In genomic region chr3:97692406-97692805, GRCh38 we compare ENCODE assay signal across 22 cellular contexts.
DNase-seq lines count a peak whose midpoint lies in the region; TF ChIP-seq lines count a peak whose summit lies in the region.
"Had no signal": no experiment of that assay in that cellular context is flagged by ENCODE, and none has a peak within 500 bp of the region (broad histone marks: within the 10 kb centered on the region; RNA-seq: fewer than 3 reads in every experiment).

No MANE protein-coding gene starts in this region.

- H3K27me3 ChIP-seq in mammary epithelial cell (ENCODE audit: insufficient read depth, low read length) (peaks cover 2% of the 10 kb centered on the region), breast epithelium (no peaks in the 10 kb centered on the region), parathyroid adenoma (ENCODE audit: control insufficient read depth, insufficient read depth, low read length) (no peaks in the 10 kb centered on the region)
- H3K27me3 ChIP-seq: BLaER1 treated with 17β-estradiol and CSF1 and Interleukin-3, amounts not matched to agents 10 nM and 100 nM had no signal

- TF ChIP-seq CTCF in mammary epithelial cell (conservative IDR thresholded peaks at IDR 0.05 in 1 of 2, IDR thresholded peaks at IDR 0.05 in 1 of 2; ENCODE audit: extremely low read depth in 1 of 2, insufficient read depth in 1 of 2, low read depth in 1 of 2, low read length in 2 of 2) (no peak), breast epithelium (IDR thresholded peaks at IDR 0.05) (no peak), parathyroid adenoma (IDR thresholded peaks at IDR 0.05) (no peak)

- no peaks in the 10 kb centered on the region for H3K4me1 ChIP-seq in mammary epithelial cell (ENCODE audit: insufficient read depth, low read length)
- H3K4me1 ChIP-seq in breast epithelium = no peaks in the 10 kb centered on the region
- H3K4me1 ChIP-seq in parathyroid adenoma = no peaks in the 10 kb centered on the region
- H3K4me1 ChIP-seq: A549, Caco-2 had no signal

- DNase-seq in mammary epithelial cell (no peak), breast epithelium (ENCODE audit: low spot score in 2 of 2) (no peak), HEK293T (ENCODE audit: extremely low spot score) (no peak), left kidney (ENCODE audit: low read depth, low spot score) (peak; percentile 30), DMS114 treated with DMSO at 0.1 percent for 48 hours (lab: John Stamatoyannopoulos, UW; ENCODE audit: unreplicated experiment) (no peak), erythroblast (lab: John Stamatoyannopoulos, UW) (no peak)
- no peak for DNase-seq in activated naive CD4-positive, alpha-beta T cell (lab: John Stamatoyannopoulos, UW)
- DNase-seq: AML-193; Caco-2; Calu3; CD4-positive, alpha-beta T cell; CD8-positive, alpha-beta T cell; DMS153; DND-41; EL; GDM1 had no signal

- no peak overlapping the region for H3K4me2 ChIP-seq in mammary epithelial cell (ENCODE audit: insufficient read depth, low read depth, low read length)
- H3K4me2 ChIP-seq in parathyroid adenoma (ENCODE audit: low read length) = no peak overlapping the region
- H3K4me2 ChIP-seq: A549 had no signal

- H3K79me2 ChIP-seq in mammary epithelial cell (ENCODE audit: insufficient read depth, low read length) (no peaks in the 10 kb centered on the region), parathyroid adenoma (no peaks in the 10 kb centered on the region)

- POLR2A ChIA-PET in HEK293T (lab: Yijun Ruan, JAX) = no interaction called here

- dilution Hi-C loops in mammary epithelial cell (cut with HindIII; ENCODE audit: low sequenced_read_pairs) = no loop called here

- H3K9me3 ChIP-seq in mammary epithelial cell (replicated peaks; ENCODE audit: insufficient read depth, low read length) (no peaks in the 10 kb centered on the region), breast epithelium (no peaks in the 10 kb centered on the region), parathyroid adenoma (ENCODE audit: control insufficient read depth, low read length) (no peaks in the 10 kb centered on the region)
- H3K9me3 ChIP-seq: A549; BLaER1 treated with 17β-estradiol and CSF1 and Interleukin-3, amounts not matched to agents 10 nM and 100 nM; Caco-2 had no signal

- TF ChIP-seq POLR2A in breast epithelium (IDR thresholded peaks at IDR 0.05) = no peak
- no peak for TF ChIP-seq POLR2A in erythroblast (IDR thresholded peaks at IDR 0.05; ENCODE audit: low read length)

- CTCF ChIA-PET in mammary epithelial cell (lab: Charles Lee; ENCODE audit: low non-redundant PET) (no interaction called here), HEK293T (lab: Yijun Ruan, JAX) (no interaction called here)

- H3K9ac ChIP-seq in mammary epithelial cell (ENCODE audit: insufficient read depth, low read length) (peak overlapping the region; percentile 5), parathyroid adenoma (no peak overlapping the region)
- H3K9ac ChIP-seq: BLaER1 treated with 17β-estradiol and CSF1 and Interleukin-3, amounts not matched to agents 10 nM and 100 nM had no signal

- no peak overlapping the region for H3K4me3 ChIP-seq in mammary epithelial cell (replicated peaks in 1 of 3; ENCODE audit: insufficient read depth in 1 of 3, low read depth in 2 of 3, low read length in 3 of 3)
- no peak overlapping the region for H3K4me3 ChIP-seq in breast epithelium
- no peak overlapping the region for H3K4me3 ChIP-seq in parathyroid adenoma (ENCODE audit: low read depth, low read length)
- H3K4me3 ChIP-seq: A549; BLaER1 treated with 17β-estradiol and CSF1 and Interleukin-3, amounts not matched to agents 10 nM and 100 nM; GM12878 had no signal

- H3K27ac ChIP-seq in mammary epithelial cell (ENCODE audit: insufficient read depth, low read depth, low read length) = no peak overlapping the region
- no peak overlapping the region for H3K27ac ChIP-seq in breast epithelium
- no peak overlapping the region for H3K27ac ChIP-seq in parathyroid adenoma
- H3K27ac ChIP-seq: 22Rv1, A549, C4-2B had no signal

- in situ Hi-C loops in mammary epithelial cell (cut with MboI; ENCODE audit: low sequenced_read_pairs in 2 of 2) = no loop called here

- BruUV-seq in mammary epithelial cell (replicated peaks; lab: Mats Ljungman, UMichigan) = no TSS peak

- H3K36me3 ChIP-seq in mammary epithelial cell (ENCODE audit: insufficient read depth, low read length) (no peaks in the 10 kb centered on the region), breast epithelium (no peaks in the 10 kb centered on the region), parathyroid adenoma (ENCODE audit: control insufficient read depth, insufficient read depth, low read length) (no peaks in the 10 kb centered on the region)
- H3K36me3 ChIP-seq: BLaER1 treated with 17β-estradiol and CSF1 and Interleukin-3, amounts not matched to agents 10 nM and 100 nM had no signal

- intact Hi-C loops in mammary epithelial cell (cut with micrococcal nuclease) = no loop called here
- intact Hi-C loops in breast epithelium (cut with DNase I; ENCODE audit: low total_unique reads) = no loop called here

- H4K20me1 ChIP-seq in mammary epithelial cell (ENCODE audit: insufficient read depth, low read length) = no peaks in the 10 kb centered on the region
- H4K20me1 ChIP-seq: BLaER1 treated with 17β-estradiol and CSF1 and Interleukin-3, amounts not matched to agents 10 nM and 100 nM had no signal

- WGBS in mammary epithelial cell (ENCODE audit: low coverage, missing lambda C conversion rate) = 37% methylated on average over 4 of the region's 4 CpGs

- H2AFZ ChIP-seq in mammary epithelial cell (ENCODE audit: low read depth, low read length) = no peak overlapping the region
- peak overlapping the region; percentile 3 for H2AFZ ChIP-seq in parathyroid adenoma

TF ChIP-seq in HEK293T, 16 proteins besides CTCF, POLR2A, EP300 and RAD21:
- TF ChIP-seq BHLHE40 (IDR thresholded peaks at IDR 0.05; ENCODE audit: borderline replicate concordance) (no peak), FOXA1 (IDR thresholded peaks at IDR 0.05) (no peak), NFRKB (IDR thresholded peaks at IDR 0.05) (no peak), CTBP1 (IDR thresholded peaks at IDR 0.05; ENCODE audit: borderline replicate concordance) (peak; percentile 91)
- TF ChIP-seq, protein P1, sequence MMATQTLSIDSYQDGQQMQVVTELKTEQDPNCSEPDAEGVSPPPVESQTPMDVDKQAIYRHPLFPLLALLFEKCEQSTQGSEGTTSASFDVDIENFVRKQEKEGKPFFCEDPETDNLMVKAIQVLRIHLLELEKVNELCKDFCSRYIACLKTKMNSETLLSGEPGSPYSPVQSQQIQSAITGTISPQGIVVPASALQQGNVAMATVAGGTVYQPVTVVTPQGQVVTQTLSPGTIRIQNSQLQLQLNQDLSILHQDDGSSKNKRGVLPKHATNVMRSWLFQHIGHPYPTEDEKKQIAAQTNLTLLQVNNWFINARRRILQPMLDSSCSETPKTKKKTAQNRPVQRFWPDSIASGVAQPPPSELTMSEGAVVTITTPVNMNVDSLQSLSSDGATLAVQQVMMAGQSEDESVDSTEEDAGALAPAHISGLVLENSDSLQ (IDR thresholded peaks at IDR 0.05) = peak; percentile 97
